In genomic region chr14:24006872-24007721, GRCh38 we compare ENCODE assay signal across 7 cellular contexts. TPM values are rescaled to one million over a fixed set of nuclear protein-coding genes. Genes with fewer than 3 reads are reported as not detected.
DNase-seq lines count a peak whose midpoint lies in the region; ATAC-seq and TF ChIP-seq lines count a peak whose summit lies in the region.
"Not testable (repeated sequence)": the region's sequence is repeated elsewhere in the genome, so short reads cannot be mapped to it uniquely, and the experiment has no call there.

No MANE protein-coding gene starts in this region.

- intact Hi-C loops in left lung (cut with DNase I), result not testable (repeated sequence)

- not testable (repeated sequence) for H3K36me3 ChIP-seq in left lung

- DNase-seq in NCI-H460 (ENCODE audit: extremely low read depth, low read depth) (peak; percentile 14), cerebellar cortex (ENCODE audit: low spot score) (peak; percentile 24), left lung (peak; percentile 54 to 89)
- peak; percentile 36 to 39 for DNase-seq in activated CD4-positive, alpha-beta T cell treated with anti-CD3 and anti-CD28 coated beads, Interleukin-2, amount 50 U/mL, for 4 hours
- DNase-seq in stimulated activated CD4-positive, alpha-beta T cell treated with anti-CD3 and anti-CD28 coated beads, Interleukin-15, amount 100 ng/mL, for 24 hours, result peak; percentile 85

- peak overlapping the region; percentile 22 to 49 for H3K4me3 ChIP-seq in left lung

- H3K4me1 ChIP-seq in left lung, result not testable (repeated sequence)

- TF ChIP-seq CTCF in left lung (IDR thresholded peaks at IDR 0.05), result not testable (repeated sequence)

- not testable (repeated sequence) for H3K9me3 ChIP-seq in left lung

- H3K27me3 ChIP-seq in left lung, result not testable (repeated sequence)

- ATAC-seq in GM19025 (IDR thresholded peaks at IDR 0.05; ENCODE audit: low read depth, unreplicated experiment) (peak; percentile 79), HG03095 (IDR thresholded peaks at IDR 0.05; ENCODE audit: unreplicated experiment) (peak; percentile 74), left lung (peak; percentile 97)

- peak overlapping the region in 1 of 2 donors; percentile 50 for H3K27ac ChIP-seq in left lung

RNA-seq across cellular contexts. Expression of gene DHRS4L2, which starts 18.4 kb away (rescaled TPM):
- total RNA-seq in NCI-H460 (2014; rRNA removed; shearing (Covaris generic)), result 19.4 and 21.7 TPM in 2 replicates
- 13.7 and 50.1 TPM in 2 replicates for polyA plus RNA-seq in NCI-H460 (2014; cell fraction: nucleus; rRNA removed)
- 10 to 100 TPM; 13.8 to 24.9 TPM for total RNA-seq in left lung

RNA-seq across cellular contexts. Expression of gene CARMIL3, which starts 44.7 kb away (rescaled TPM):
- 1.1 and 1.7 TPM in 2 replicates for total RNA-seq in NCI-H460 (2014; rRNA removed; shearing (Covaris generic))
- polyA plus RNA-seq in NCI-H460 (2014; cell fraction: nucleus; rRNA removed), result 1.6 and 2.2 TPM in 2 replicates
- 1 to 10 TPM; 1.0 to 2.3 TPM for total RNA-seq in left lung

RNA-seq across cellular contexts. Expression of gene DHRS4, which starts 53.5 kb away (rescaled TPM):
- 39.0 and 39.2 TPM in 2 replicates for total RNA-seq in NCI-H460 (2014; rRNA removed; shearing (Covaris generic))
- 32.8 and 52.5 TPM in 2 replicates for polyA plus RNA-seq in NCI-H460 (2014; cell fraction: nucleus; rRNA removed)
- 10 to 100 TPM; 28.1 to 36.5 TPM for total RNA-seq in left lung

Comparison
In these comparisons a context has a peak if more than half of its experiments do, and no peak if none do; other contexts are left out.
1. DNase-seq: peak in every context shown above with its lines; median percentile 85 in stimulated activated CD4-positive, alpha-beta T cell treated with anti-CD3 and anti-CD28 coated beads, Interleukin-15, amount 100 ng/mL, for 24 hours; 72 in left lung; 38 in activated CD4-positive, alpha-beta T cell treated with anti-CD3 and anti-CD28 coated beads, Interleukin-2, amount 50 U/mL, for 4 hours; 24 in cerebellar cortex; 14 in NCI-H460.